ENCODE assay signal across 11 cellular contexts in the genomic region with DNA sequence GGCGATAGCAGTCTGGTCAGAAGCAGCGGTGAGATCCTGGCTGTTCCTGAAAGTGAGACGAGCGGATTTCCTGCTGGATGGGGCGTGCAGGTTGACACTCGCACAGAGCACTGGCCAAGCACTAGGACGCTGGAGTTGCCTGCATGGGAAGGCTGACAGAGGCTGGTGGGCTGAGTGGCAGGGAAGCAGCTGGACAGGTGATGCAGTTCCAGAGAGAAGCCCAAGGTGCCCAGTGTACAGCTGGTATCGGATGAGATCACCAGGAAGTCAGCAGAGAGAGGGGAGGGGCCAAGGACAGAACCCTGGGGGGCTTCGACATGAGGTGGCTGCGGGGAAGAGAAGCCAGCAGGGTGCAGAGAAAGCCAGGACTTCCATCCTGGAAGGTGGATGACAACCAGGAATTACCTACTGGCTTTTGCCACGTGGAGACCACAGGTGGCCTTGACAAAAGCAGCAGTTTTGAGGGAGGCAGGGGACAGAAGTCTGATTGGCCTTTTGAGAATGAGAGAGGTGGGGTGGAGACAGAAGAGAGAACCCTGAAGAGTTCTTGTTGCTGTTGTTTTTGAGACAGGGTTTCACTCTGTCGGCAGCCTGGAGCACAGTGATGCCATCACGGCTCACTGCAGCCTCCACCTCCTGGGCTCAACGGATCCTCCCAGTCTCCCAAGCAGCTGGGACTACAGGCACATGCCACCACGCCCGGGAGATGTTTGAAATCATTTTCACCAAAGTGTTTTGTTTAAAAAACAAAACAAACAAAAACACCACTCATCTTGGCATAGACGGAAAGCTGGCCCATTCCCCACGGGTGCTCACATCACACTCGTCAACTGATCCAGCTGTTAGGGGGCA. TPM values are rescaled to one million over a fixed set of nuclear protein-coding genes. Genes with fewer than 3 reads are reported as not detected.
A peak's percentile ranks its signal among the peaks of the same experiment; 100 is the strongest.
DNase-seq lines count a peak whose midpoint lies in the region; FAIRE-seq and TF ChIP-seq lines count a peak whose summit lies in the region.
"Had no signal": no experiment of that assay in that cellular context is flagged by ENCODE, and none has a peak within 500 bp of the region (broad histone marks: within the 10 kb centered on the region; RNA-seq: fewer than 3 reads in every experiment).

No MANE protein-coding gene starts in this region.

- no peak for TF ChIP-seq CTCF in endodermal cell (conservative IDR thresholded peaks at IDR 0.05)

- peaks cover 30% of the 10 kb centered on the region for H3K36me3 Mint-ChIP-seq in endodermal cell (ENCODE audit: low read depth)

- no peaks in the 10 kb centered on the region for H3K36me3 ChIP-seq in BLaER1 treated with 17β-estradiol and CSF1 and Interleukin-3, amounts not matched to agents 10 nM and 100 nM
- H3K36me3 ChIP-seq in endodermal cell (ENCODE audit: control insufficient read depth, insufficient read depth, low read length) = peaks cover 21% of the 10 kb centered on the region
- H3K36me3 ChIP-seq: neutrophil had no signal

- H3K9me3 ChIP-seq in BLaER1 treated with 17β-estradiol and CSF1 and Interleukin-3, amounts not matched to agents 10 nM and 100 nM (replicated peaks in 1 of 11) = peaks cover 0 to 13% (median 8%) of the 10 kb centered on the region in 11 experiments; a peak in 9 of 22 replicates
- H3K9me3 ChIP-seq in endodermal cell (ENCODE audit: control insufficient read depth, low read length) = peaks cover 11% of the 10 kb centered on the region
- H3K9me3 ChIP-seq: neutrophil had no signal

- peaks cover 22% of the 10 kb centered on the region for H3K4me1 Mint-ChIP-seq in endodermal cell

- H3K4me3 Mint-ChIP-seq in endodermal cell = no peak overlapping the region

- WGBS in endodermal cell (ENCODE audit: insufficient coverage in 1 of 2, insufficient read length in 1 of 2), 2 experiments = 85 to 88% methylated on average over 11 to 19 of the region's 19 CpGs

- peaks cover 32 to 45% (median 34%) of the 10 kb centered on the region in 10 experiments for H3K4me1 ChIP-seq in BLaER1 treated with 17β-estradiol and CSF1 and Interleukin-3, amounts not matched to agents 10 nM and 100 nM
- no peaks in the 10 kb centered on the region for H3K4me1 ChIP-seq in endodermal cell (ENCODE audit: control insufficient read depth, insufficient read depth, low read length)

- peak overlapping the region; percentile 48 to 89 (median 76) for H3K4me2 ChIP-seq in BLaER1 treated with 17β-estradiol and CSF1 and Interleukin-3, amounts not matched to agents 10 nM and 100 nM

- DNase-seq in NCI-H2171 treated with DMSO at 0.1 percent for 48 hours (lab: John Stamatoyannopoulos, UW) (peak; percentile 82), endodermal cell (no peak), myocyte (ENCODE audit: low read depth) (peak; percentile 35), KG1 (lab: John Stamatoyannopoulos, UW) (no peak), iPS-NIHi11 (ENCODE audit: low spot score) (no peak), HTR-8/SVneo (ENCODE audit: insufficient read length, low spot score) (no peak)
- no peak for DNase-seq in stimulated activated naive CD4-positive, alpha-beta T cell (lab: John Stamatoyannopoulos, UW)
- DNase-seq: stimulated activated CD8-positive, alpha-beta memory T cell treated with anti-CD3 and anti-CD28 coated beads, Interleukin-4, amount 100 ng/mL, for 48 hours had no signal

- peak overlapping the region in 5 of 10 experiments; percentile 21 to 43 (median 25); a peak in 3 of 20 replicates for H3K4me3 ChIP-seq in BLaER1 treated with 17β-estradiol and CSF1 and Interleukin-3, amounts not matched to agents 10 nM and 100 nM
- H3K4me3 ChIP-seq in endodermal cell (ENCODE audit: low read length) = no peak overlapping the region

- peak overlapping the region in 5 of 11 experiments; percentile 0 to 54 (median 34); a peak in 4 of 22 replicates for H3K27ac ChIP-seq in BLaER1 treated with 17β-estradiol and CSF1 and Interleukin-3, amounts not matched to agents 10 nM and 100 nM
- H3K27ac ChIP-seq in endodermal cell (ENCODE audit: low read depth, low read length) = peak overlapping the region; percentile 10
- H3K27ac ChIP-seq: neutrophil had no signal

- peak overlapping the region; percentile 73 for H3K27ac Mint-ChIP-seq in endodermal cell

- peaks cover 0 to 49% (median 4%) of the 10 kb centered on the region in 11 experiments; a peak in 8 of 22 replicates for H4K20me1 ChIP-seq in BLaER1 treated with 17β-estradiol and CSF1 and Interleukin-3, amounts not matched to agents 10 nM and 100 nM

- H3K27me3 ChIP-seq in BLaER1 treated with 17β-estradiol and CSF1 and Interleukin-3, amounts not matched to agents 10 nM and 100 nM = no peaks in the 10 kb centered on the region
- no peaks in the 10 kb centered on the region for H3K27me3 ChIP-seq in endodermal cell (ENCODE audit: control insufficient read depth, insufficient read depth, low read length, poor library complexity, severe bottlenecking)

- H3K27me3 Mint-ChIP-seq in endodermal cell (ENCODE audit: insufficient read depth) = no peaks in the 10 kb centered on the region

- H3K9ac ChIP-seq in BLaER1 treated with 17β-estradiol and CSF1 and Interleukin-3, amounts not matched to agents 10 nM and 100 nM = peak overlapping the region in 6 of 11 experiments; percentile 15 to 56 (median 36); a peak in 8 of 22 replicates
- no peak overlapping the region for H3K9ac ChIP-seq in endodermal cell (ENCODE audit: extremely low read depth, low read length, poor library complexity, severe bottlenecking)

- FAIRE-seq in HTR-8/SVneo (lab: Jason Lieb, UNC) = no peak
- FAIRE-seq: D721Med had no signal

- H3K9me3 Mint-ChIP-seq in endodermal cell = peaks cover 16% of the 10 kb centered on the region

RNA-seq across cellular contexts. Expression of a gene that starts 35.3 kb away (rescaled TPM):
- total RNA-seq in endodermal cell (100 to 1,000 TPM; 120 to 123 TPM), myocyte (63.4 and 64.0 TPM in 2 replicates)
- 82.7 TPM for polyA plus RNA-seq in endodermal cell (2013, experiment 1 of 2)
- polyA plus RNA-seq in endodermal cell (2013, experiment 2 of 2) = 80.3 TPM
- 80.6 TPM for polyA plus RNA-seq in myocyte (2012)

Comparison
In these comparisons a context has a peak if more than half of its experiments do, and no peak if none do; other contexts are left out.
1. DNase-seq: peak in NCI-H2171 treated with DMSO at 0.1 percent for 48 hours (single experiment) and myocyte (single experiment); none in endodermal cell (single experiment), KG1 (single experiment), iPS-NIHi11 (single experiment), stimulated activated naive CD4-positive, alpha-beta T cell (0 of 6) and HTR-8/SVneo (single experiment).